In the genomic region with DNA sequence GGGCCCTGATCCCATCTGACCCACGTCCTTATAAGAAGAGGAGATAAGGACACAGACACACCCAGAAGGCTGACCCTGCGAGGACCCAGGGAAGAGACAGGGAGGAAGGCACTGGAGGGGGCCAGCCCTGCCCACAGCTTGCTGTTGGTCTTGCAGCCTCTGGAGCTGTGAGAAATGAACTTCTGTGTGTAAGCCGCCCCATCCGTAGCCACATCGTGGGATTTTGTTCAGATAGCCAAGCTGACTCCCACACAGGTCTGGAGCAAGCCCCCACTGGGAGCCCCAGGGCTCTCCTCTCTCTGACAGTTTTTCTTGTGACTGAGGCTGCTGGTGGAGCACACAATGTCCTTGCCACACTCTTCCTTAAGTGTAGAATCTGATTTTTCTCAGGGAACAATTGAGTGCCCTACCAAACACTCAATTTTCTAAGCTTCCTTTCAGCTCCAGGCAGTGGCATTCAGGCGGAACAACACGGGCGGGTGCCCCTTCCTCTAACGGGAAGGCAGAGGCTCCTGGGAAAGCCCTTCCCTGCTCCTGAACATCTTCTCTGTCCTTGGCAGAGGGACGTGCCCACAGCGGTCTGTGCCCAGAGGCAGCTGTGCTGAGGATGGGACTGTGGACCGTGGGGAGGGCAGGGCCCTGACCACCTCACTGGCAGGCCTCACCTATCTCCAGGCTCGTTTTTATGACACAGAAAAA, we compare ENCODE assay signal across 20 cellular contexts.
DNase-seq lines count a peak whose midpoint lies in the region; ATAC-seq and TF ChIP-seq lines count a peak whose summit lies in the region.
"Had no signal": no experiment of that assay in that cellular context is flagged by ENCODE, and none has a peak within 500 bp of the region (broad histone marks: within the 10 kb centered on the region; RNA-seq: fewer than 3 reads in every experiment).

No MANE protein-coding gene starts in this region.

- POLR2A ChIA-PET in MCF 10A (lab: Yijun Ruan, JAX): no interaction called here

- no peak overlapping the region for H3K27ac ChIP-seq in mammary epithelial cell (ENCODE audit: insufficient read depth, low read depth, low read length)
- H3K27ac ChIP-seq: HL-60, PC-9 had no signal

- BruUV-seq in mammary epithelial cell (replicated peaks; lab: Mats Ljungman, UMichigan) (no TSS peak), MCF 10A (replicated peaks; lab: Mats Ljungman, UMichigan) (no TSS peak)

- DNase-seq in mammary epithelial cell (no peak), MCF 10A (ENCODE audit: unreplicated experiment) (no peak), islet precursor cell (peak; percentile 40), retina (peak; percentile 27), chondrocyte (ENCODE audit: low spot score) (no peak), NCI-H82 (lab: John Stamatoyannopoulos, UW) (no peak)
- DNase-seq: CD4-positive, CD25-positive, alpha-beta regulatory T cell; DMS53; GOT3; KBM-7; NCI-H1048; NCI-H146; NCI-H2081 treated with DMSO at 0.1 percent for 48 hours; NCI-H69; PC-9; SHP77 had no signal

- no peaks in the 10 kb centered on the region for H3K9me3 ChIP-seq in mammary epithelial cell (replicated peaks; ENCODE audit: insufficient read depth, low read length)

- no peak overlapping the region for H3K27ac Mint-ChIP-seq in MCF 10A (ENCODE audit: low read depth, unreplicated experiment)
- H3K27ac Mint-ChIP-seq in chondrocyte (ENCODE audit: unreplicated experiment): no peak overlapping the region
- H3K27ac Mint-ChIP-seq: CD4-positive, CD25-positive, alpha-beta regulatory T cell had no signal

- no peak overlapping the region for H3K9ac ChIP-seq in mammary epithelial cell (ENCODE audit: insufficient read depth, low read length)

- H4K20me1 ChIP-seq in mammary epithelial cell (ENCODE audit: insufficient read depth, low read length): no peaks in the 10 kb centered on the region

- dilution Hi-C loops in mammary epithelial cell (cut with HindIII; ENCODE audit: low sequenced_read_pairs): no loop called here

- TF ChIP-seq CTCF in mammary epithelial cell (conservative IDR thresholded peaks at IDR 0.05 in 1 of 2, IDR thresholded peaks at IDR 0.05 in 1 of 2; ENCODE audit: extremely low read depth in 1 of 2, insufficient read depth in 1 of 2, low read depth in 1 of 2, low read length in 2 of 2) (no peak), MCF 10A (IDR thresholded peaks at IDR 0.05; ENCODE audit: unreplicated experiment) (no peak), chondrocyte (IDR thresholded peaks at IDR 0.05) (no peak)

- in situ Hi-C loops in mammary epithelial cell (cut with MboI; ENCODE audit: low sequenced_read_pairs in 2 of 2): no loop called here

- CTCF ChIA-PET in mammary epithelial cell (lab: Charles Lee; ENCODE audit: low non-redundant PET) (no interaction called here), MCF 10A (lab: Yijun Ruan, JAX) (interaction anchor here (0.6 kb wide), 1 partner anchor 180 kb away, joined by 3 read pairs; no protein-coding TSS in a partner anchor)

- no peaks in the 10 kb centered on the region for H3K27me3 ChIP-seq in mammary epithelial cell (ENCODE audit: insufficient read depth, low read length)

- no peak overlapping the region for H3K4me3 Mint-ChIP-seq in MCF 10A (ENCODE audit: unreplicated experiment)
- no peak overlapping the region for H3K4me3 Mint-ChIP-seq in chondrocyte (ENCODE audit: unreplicated experiment)

- peak overlapping the region; percentile 32 for H2AFZ ChIP-seq in mammary epithelial cell (ENCODE audit: low read depth, low read length)
- H2AFZ ChIP-seq: PC-9 had no signal

- H3K4me1 Mint-ChIP-seq in MCF 10A (ENCODE audit: insufficient read depth, unreplicated experiment): no peaks in the 10 kb centered on the region
- H3K4me1 Mint-ChIP-seq in chondrocyte (ENCODE audit: low read depth): no peaks in the 10 kb centered on the region
- H3K4me1 Mint-ChIP-seq: CD4-positive, CD25-positive, alpha-beta regulatory T cell had no signal

- intact Hi-C loops in mammary epithelial cell (cut with micrococcal nuclease) (no loop called here), MCF 10A (cut with micrococcal nuclease) (no loop called here)

- peaks cover 12% of the 10 kb centered on the region for H3K4me1 ChIP-seq in mammary epithelial cell (ENCODE audit: insufficient read depth, low read length)

- no peak overlapping the region for H3K4me2 ChIP-seq in mammary epithelial cell (ENCODE audit: insufficient read depth, low read depth, low read length)
- H3K4me2 ChIP-seq: PC-9 had no signal

- no peaks in the 10 kb centered on the region for H3K36me3 ChIP-seq in mammary epithelial cell (ENCODE audit: insufficient read depth, low read length)

- H3K79me2 ChIP-seq in mammary epithelial cell (ENCODE audit: insufficient read depth, low read length): no peaks in the 10 kb centered on the region

- H3K36me3 Mint-ChIP-seq in MCF 10A (ENCODE audit: insufficient read depth, unreplicated experiment): no peaks in the 10 kb centered on the region
- H3K36me3 Mint-ChIP-seq in chondrocyte (ENCODE audit: low read depth): no peaks in the 10 kb centered on the region
- H3K36me3 Mint-ChIP-seq: CD4-positive, CD25-positive, alpha-beta regulatory T cell had no signal

- H3K9me3 Mint-ChIP-seq in MCF 10A (ENCODE audit: unreplicated experiment) (no peaks in the 10 kb centered on the region), chondrocyte (ENCODE audit: low read depth) (no peaks in the 10 kb centered on the region)

- 38% methylated on average over 10 of the region's 13 CpGs for WGBS in mammary epithelial cell (ENCODE audit: low coverage, missing lambda C conversion rate)

- H3K27me3 Mint-ChIP-seq in MCF 10A (ENCODE audit: insufficient read depth, unreplicated experiment): peaks cover 46% of the 10 kb centered on the region
- peaks cover 48% of the 10 kb centered on the region for H3K27me3 Mint-ChIP-seq in chondrocyte (ENCODE audit: low read depth)
- H3K27me3 Mint-ChIP-seq: CD4-positive, CD25-positive, alpha-beta regulatory T cell had no signal

- no peak for ATAC-seq in HG02981 (IDR thresholded peaks at IDR 0.05; ENCODE audit: unreplicated experiment)
- no peak for ATAC-seq in HG03175 (IDR thresholded peaks at IDR 0.05; ENCODE audit: unreplicated experiment)
- ATAC-seq: GM12878 had no signal

- no peak overlapping the region for H3K4me3 ChIP-seq in mammary epithelial cell (replicated peaks in 1 of 3; ENCODE audit: insufficient read depth in 1 of 3, low read depth in 2 of 3, low read length in 3 of 3)
- H3K4me3 ChIP-seq: GM12878, PC-9 had no signal

Comparison
In these comparisons a context has a peak if more than half of its experiments do, and no peak if none do; other contexts are left out.
1. DNase-seq: peak in islet precursor cell (single experiment) and retina (single experiment); none in mammary epithelial cell (single experiment), MCF 10A (single experiment), chondrocyte (single experiment) and NCI-H82 (single experiment).